In genomic region chr12:62640910-62641448, GRCh38 we compare ENCODE assay signal across 9 cellular contexts.
A peak's percentile ranks its signal among the peaks of the same experiment; 100 is the strongest.
DNase-seq lines count a peak whose midpoint lies in the region; ATAC-seq and TF ChIP-seq lines count a peak whose summit lies in the region.
"Had no signal": no experiment of that assay in that cellular context is flagged by ENCODE, and none has a peak within 500 bp of the region (broad histone marks: within the 10 kb centered on the region; RNA-seq: fewer than 3 reads in every experiment).

No MANE protein-coding gene starts in this region.

- H3K27ac ChIP-seq in RWPE2 (ENCODE audit: poor library complexity, severe bottlenecking) (no peak overlapping the region), left lung (no peak overlapping the region)

- H3K4me3 ChIP-seq in RWPE2 (ENCODE audit: severe bottlenecking): no peak overlapping the region
- H3K4me3 ChIP-seq in foreskin fibroblast (ENCODE audit: low read depth in 1 of 2, low read length in 2 of 2): no peak overlapping the region
- H3K4me3 ChIP-seq in left lung: no peak overlapping the region

- ATAC-seq in GM18870 (IDR thresholded peaks at IDR 0.05; ENCODE audit: unreplicated experiment): peak; percentile 97
- peak; percentile 89 for ATAC-seq in HG02759 (IDR thresholded peaks at IDR 0.05; ENCODE audit: unreplicated experiment)
- 0 out of 3 replicates have a peak, but pooled peaks have one; percentile 35 for ATAC-seq in RWPE2 (ENCODE audit: low read depth)
- no peak for ATAC-seq in left lung

- H3K27me3 ChIP-seq in RWPE2 (ENCODE audit: insufficient read depth, poor library complexity, severe bottlenecking) (no peaks in the 10 kb centered on the region), left lung (no peaks in the 10 kb centered on the region)

- H3K36me3 ChIP-seq in RWPE2 (ENCODE audit: low read depth): no peaks in the 10 kb centered on the region
- no peaks in the 10 kb centered on the region for H3K36me3 ChIP-seq in left lung

- H3K9me3 ChIP-seq in RWPE2 (ENCODE audit: severe bottlenecking) (peaks cover 2% of the 10 kb centered on the region), left lung (no peaks in the 10 kb centered on the region)

- DNase-seq in RWPE2 (ENCODE audit: low spot score): no peak
- DNase-seq in foreskin fibroblast: peak; percentile 48 to 66
- no peak for DNase-seq in cortex of kidney (lab: John Stamatoyannopoulos, UW)
- no peak for DNase-seq in left lung
- DNase-seq in OCI-M1 (lab: John Stamatoyannopoulos, UW): no peak
- no peak for DNase-seq in superior temporal gyrus (ENCODE audit: extremely low spot score)
- DNase-seq: naive B cell had no signal

- intact Hi-C loops in left lung (cut with DNase I): no loop called here

- H3K4me1 ChIP-seq in RWPE2 (ENCODE audit: insufficient read depth, poor library complexity, severe bottlenecking): peaks cover 6% of the 10 kb centered on the region
- no peaks in the 10 kb centered on the region for H3K4me1 ChIP-seq in left lung

- TF ChIP-seq CTCF in RWPE2 (IDR thresholded peaks at IDR 0.05; ENCODE audit: poor library complexity, severe bottlenecking): no peak
- no peak for TF ChIP-seq CTCF in foreskin fibroblast (IDR thresholded peaks at IDR 0.05; ENCODE audit: low read depth, low read length)
- TF ChIP-seq CTCF in left lung (IDR thresholded peaks at IDR 0.05): no peak

Comparison
In these comparisons a context has a peak if more than half of its experiments do, and no peak if none do; other contexts are left out.
1. DNase-seq: peak in foreskin fibroblast (2 of 2); none in RWPE2 (single experiment), cortex of kidney (single experiment), left lung (0 of 2), OCI-M1 (single experiment) and superior temporal gyrus (single experiment).